ENCODE assay signal across 27 cellular contexts in the genomic region with DNA sequence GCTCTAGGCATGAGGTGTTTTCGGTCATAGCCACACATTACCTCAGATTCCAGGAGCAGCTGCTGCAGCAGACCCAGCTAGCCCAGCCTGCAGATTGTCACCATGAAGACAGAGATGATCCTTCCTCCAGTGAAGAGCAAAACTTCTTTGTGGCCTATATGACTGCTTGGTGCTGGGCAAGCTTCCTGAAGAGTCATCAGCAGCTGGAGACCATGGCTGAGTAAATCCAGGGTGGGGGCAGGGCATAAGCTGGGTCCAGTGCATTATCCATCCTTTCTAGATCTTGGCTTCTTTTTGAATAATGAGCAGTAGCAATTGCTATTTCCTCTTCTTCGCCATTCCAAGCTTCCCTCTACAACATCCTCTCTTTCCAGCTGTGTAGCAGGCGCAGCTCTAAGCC.
"Had no signal": no experiment of that assay in that cellular context is flagged by ENCODE, and none has a peak within 500 bp of the region (broad histone marks: within the 10 kb centered on the region; RNA-seq: fewer than 3 reads in every experiment).

No MANE protein-coding gene starts in this region.

- H3K4me3 ChIP-seq: K562 had no signal

- H3K27me3 ChIP-seq: brain microvascular endothelial cell had no signal

- DNase-seq: activated CD4-positive, alpha-beta memory T cell treated with anti-CD3 and anti-CD28 coated beads for 36 hours; activated CD4-positive, alpha-beta T cell treated with anti-CD3 and anti-CD28 coated beads, Interleukin-2, amount 10 ng/mL, durations not matched to agents 7 days and 5 days; activated CD4-positive, CD25-positive, alpha-beta regulatory T cell; activated gamma-delta T cell; activated naive CD4-positive, alpha-beta T cell treated with anti-CD3 and anti-CD28 coated beads, Interleukin-2, amount 10 ng/mL, durations not matched to agents 7 days and 5 days; activated naive CD8-positive, alpha-beta T cell treated with anti-CD3 and anti-CD28 coated beads for 36 hours; activated T-cell treated with anti-CD3 and anti-CD28 coated beads for 4 hours; activated T-cell treated with anti-CD3 and anti-CD28 coated beads, Interleukin-2, amount 50 U/mL, for 48 hours; brain microvascular endothelial cell; cerebellar nuclear complex; Karpas-422; NCI-H1048; NCI-H1417 treated with DMSO at 0.1 percent for 48 hours; NCI-H1694; NCI-H2029; NCI-H2107; NCI-H2171 treated with DMSO at 0.1 percent for 48 hours; NCI-H345; NCI-H510A; NCI-H526 treated with DMSO at 0.1 percent for 48 hours; NCI-H82; SIG-M5; T-helper 2 cell; T1000 had no signal

- H3K36me3 ChIP-seq: brain microvascular endothelial cell had no signal

- ATAC-seq: activated T-helper 17 cell treated with anti-CD3 and anti-CD28 coated beads, Interleukin-2, amount 50 U/mL, for 72 hours; K562 had no signal

- H3K27ac ChIP-seq: brain microvascular endothelial cell, VCaP had no signal
